In genomic region chr7:128406986-128407589, GRCh38 we compare ENCODE assay signal across 1 cellular context.
TF ChIP-seq lines count a peak whose summit lies in the region.

No MANE protein-coding gene starts in this region.

TF ChIP-seq in WTC11, 78 proteins besides CTCF, POLR2A, EP300 and RAD21 (continued from another document):
- TF ChIP-seq AFF4 (CRISPR knock-in tag; IDR thresholded peaks at IDR 0.05; ENCODE audit: borderline replicate concordance) (no peak), USF2 (CRISPR knock-in tag; IDR thresholded peaks at IDR 0.05) (no peak), ARID4B (CRISPR knock-in tag; IDR thresholded peaks at IDR 0.05; ENCODE audit: borderline replicate concordance) (no peak), GTF2I (CRISPR knock-in tag; conservative IDR thresholded peaks at IDR 0.05) (no peak), FOXP1 (CRISPR knock-in tag; IDR thresholded peaks at IDR 0.05; ENCODE audit: borderline replicate concordance) (no peak), NFYB (CRISPR knock-in tag; conservative IDR thresholded peaks at IDR 0.05; ENCODE audit: low read depth) (no peak), E2F1 (CRISPR knock-in tag; IDR thresholded peaks at IDR 0.05) (no peak), ZNF671 (CRISPR knock-in tag; IDR thresholded peaks at IDR 0.05) (no peak), NR3C1 (CRISPR knock-in tag; conservative IDR thresholded peaks at IDR 0.05; ENCODE audit: low read depth) (no peak), ZNF219 (CRISPR knock-in tag; IDR thresholded peaks at IDR 0.05; ENCODE audit: borderline replicate concordance) (no peak)
